In genomic region chr18:11908182-11909080, GRCh38 we compare ENCODE assay signal across 8 cellular contexts. TPM values are rescaled to one million over a fixed set of nuclear protein-coding genes. Genes with fewer than 3 reads are reported as not detected.
A peak's percentile ranks its signal among the peaks of the same experiment; 100 is the strongest.
DNase-seq lines count a peak whose midpoint lies in the region; ATAC-seq and TF ChIP-seq lines count a peak whose summit lies in the region.

MPPE1 (minus strand) TSS chr18:11908317; CDS start chr18:11897264, 11,053 bp downstream.

- peaks cover 0 to 26% (median 10%) of the 10 kb centered on the region in 4 donors for H3K4me1 ChIP-seq in transverse colon

- peak; percentile 98 for TF ChIP-seq POLR2A in transverse colon (IDR thresholded peaks at IDR 0.05)

- intact Hi-C loops in Right ventricle myocardium superior (cut with DNase I) (no loop called here), transverse colon (cut with DNase I; ENCODE audit: low total_unique reads) (loop anchor here (2.0 to 5.0 kb wide), 2 partner anchors 51 to 72 kb away; partner anchors contain the start of gene IMPA2)

- H3K27ac ChIP-seq in transverse colon: peak within 1 kb of the TSS; percentile 97 to 100 (median 98)

- TF ChIP-seq EP300 in transverse colon (IDR thresholded peaks at IDR 0.05; ENCODE audit: low read depth): no peak

- no peak for TF ChIP-seq CTCF in GM10266 (IDR thresholded peaks at IDR 0.05; ENCODE audit: control insufficient read depth, insufficient read depth, low read depth, missing control alignments)
- TF ChIP-seq CTCF in transverse colon (IDR thresholded peaks at IDR 0.05): no peak

- no peaks in the 10 kb centered on the region for H3K9me3 ChIP-seq in transverse colon

- H3K4me3 ChIP-seq in transverse colon: peak within 1 kb of the TSS; percentile 79 to 84 (median 80)

- 0% methylated on average over 86 of the region's 110 CpGs; no CpG with 5 or more reads in 1 of the 2 donors for WGBS in transverse colon (ENCODE audit: low coverage in 1 of 2), 2 donors

- ATAC-seq in HG02571 (IDR thresholded peaks at IDR 0.05; ENCODE audit: unreplicated experiment) (peak; percentile 89), Right ventricle myocardium superior (ENCODE audit: poor library complexity) (peak; percentile 97)

- no peaks in the 10 kb centered on the region for H3K36me3 ChIP-seq in transverse colon

- H3K27me3 ChIP-seq in transverse colon: no peaks in the 10 kb centered on the region

- in situ Hi-C loops in transverse colon (cut with MboI; ENCODE audit: low pct_ligation_motif_present in 1 of 4, low pct_unique_long_range_greater_than_20kb in 1 of 4, low sequenced_read_pairs in 3 of 4): no loop called here

- DNase-seq in GM10266 (ENCODE audit: extremely low spot score): peak; percentile 95
- DNase-seq in NCI-H1092 (lab: John Stamatoyannopoulos, UW): peak; percentile 66
- DNase-seq in SW 1271 (lab: John Stamatoyannopoulos, UW): peak; percentile 22 to 70
- DNase-seq in activated naive CD8-positive, alpha-beta T cell treated with anti-CD3 and anti-CD28 coated beads, Interleukin-2, amount 50 U/mL, for 16 hours (ENCODE audit: low read depth, low spot score): peak; percentile 60
- peak; percentile 96 for DNase-seq in Right ventricle myocardium superior
- peak; percentile 85 for DNase-seq in pons (ENCODE audit: low spot score)
- DNase-seq in transverse colon: peak; percentile 93

RNA-seq across cellular contexts. Expression of gene MPPE1, which starts in this region (rescaled TPM):
- total RNA-seq in Right ventricle myocardium superior (35.7 TPM), transverse colon (10 to 100 TPM; 24.7 to 83.4 (median 55.8) TPM)

Comparison
In these comparisons a context has a peak if more than half of its experiments do, and no peak if none do; other contexts are left out.
1. Peak in every context shown above with its lines: DNase-seq, ATAC-seq, H3K4me3 ChIP-seq and H3K27ac ChIP-seq.
2. DNase-seq: peak in every context shown above with its lines; median percentile 96 in Right ventricle myocardium superior; 95 in GM10266; 93 in transverse colon; 85 in pons; 66 in NCI-H1092; 60 in activated naive CD8-positive, alpha-beta T cell treated with anti-CD3 and anti-CD28 coated beads, Interleukin-2, amount 50 U/mL, for 16 hours; 46 in SW 1271.